18 cellular contexts compared by ENCODE assay signal in genomic region chr3:127851899-127852298, GRCh38.
DNase-seq lines count a peak whose midpoint lies in the region; ATAC-seq lines count a peak whose summit lies in the region.
"Had no signal": no experiment of that assay in that cellular context is flagged by ENCODE, and none has a peak within 500 bp of the region (broad histone marks: within the 10 kb centered on the region; RNA-seq: fewer than 3 reads in every experiment).

No MANE protein-coding gene starts in this region.

- peak; percentile 32 for DNase-seq in DMS79 treated with DMSO at 0.1 percent for 48 hours (lab: John Stamatoyannopoulos, UW)
- DNase-seq in DMS79 (lab: John Stamatoyannopoulos, UW) = no peak
- peak; percentile 42 for DNase-seq in NCI-H345 treated with DMSO at 0.1 percent for 48 hours (lab: John Stamatoyannopoulos, UW; ENCODE audit: unreplicated experiment)
- DNase-seq in cerebellar nuclear complex (lab: John Stamatoyannopoulos, UW) = peak; percentile 72 to 86
- DNase-seq in OCI-M1 (lab: John Stamatoyannopoulos, UW) = no peak
- DNase-seq in DMS53 (lab: John Stamatoyannopoulos, UW) = no peak
- DNase-seq in stimulated activated naive CD8-positive, alpha-beta T cell treated with anti-CD3 and anti-CD28 coated beads, Interleukin-15, amount 100 ng/mL, for 72 hours = no peak
- DNase-seq: activated CD8-positive, alpha-beta T cell treated with anti-CD3 and anti-CD28 coated beads for 36 hours; activated naive CD8-positive, alpha-beta T cell treated with anti-CD3 and anti-CD28 coated beads for 36 hours; activated T-cell treated with anti-CD3 and anti-CD28 coated beads, Interleukin-2, amount 50 U/mL, for 48 hours; BE2C; NCI-H1048; nephron progenitor cell; stimulated activated CD4-positive, alpha-beta T cell treated with anti-CD3 and anti-CD28 coated beads, Interleukin-15, amount 100 ng/mL, for 24 hours; stimulated activated naive B cell treated with anti-CD40 and anti-IgM and Interleukin-4, amounts not matched to agents 10 μg/mL and 1 μg/mL and 100 μg/mL, for 72 hours; T-cell; transverse colon had no signal

- H3K27ac Mint-ChIP-seq in stimulated activated naive CD8-positive, alpha-beta T cell treated with anti-CD3 and anti-CD28 coated beads, Interleukin-15, amount 100 ng/mL, for 72 hours = no peak overlapping the region
- H3K27ac Mint-ChIP-seq: activated CD8-positive, alpha-beta T cell treated with anti-CD3 and anti-CD28 coated beads for 36 hours; activated naive CD8-positive, alpha-beta T cell treated with anti-CD3 and anti-CD28 coated beads for 36 hours; nephron progenitor cell; stimulated activated naive B cell treated with anti-CD40 and anti-IgM and Interleukin-4, amounts not matched to agents 10 μg/mL and 1 μg/mL and 100 μg/mL, for 72 hours; T-cell had no signal

- H3K4me3 Mint-ChIP-seq in stimulated activated naive CD8-positive, alpha-beta T cell treated with anti-CD3 and anti-CD28 coated beads, Interleukin-15, amount 100 ng/mL, for 72 hours = no peak overlapping the region
- H3K4me3 Mint-ChIP-seq: activated CD8-positive, alpha-beta T cell treated with anti-CD3 and anti-CD28 coated beads for 36 hours; activated naive CD8-positive, alpha-beta T cell treated with anti-CD3 and anti-CD28 coated beads for 36 hours; nephron progenitor cell; stimulated activated naive B cell treated with anti-CD40 and anti-IgM and Interleukin-4, amounts not matched to agents 10 μg/mL and 1 μg/mL and 100 μg/mL, for 72 hours; T-cell had no signal

- H3K4me1 Mint-ChIP-seq in stimulated activated naive CD8-positive, alpha-beta T cell treated with anti-CD3 and anti-CD28 coated beads, Interleukin-15, amount 100 ng/mL, for 72 hours = peaks cover 4% of the 10 kb centered on the region

- peaks cover 0 to 6% of the 10 kb centered on the region in 2 donors for H3K9me3 Mint-ChIP-seq in stimulated activated naive CD8-positive, alpha-beta T cell treated with anti-CD3 and anti-CD28 coated beads, Interleukin-15, amount 100 ng/mL, for 72 hours
- H3K9me3 Mint-ChIP-seq: activated CD8-positive, alpha-beta T cell treated with anti-CD3 and anti-CD28 coated beads for 36 hours; activated naive CD8-positive, alpha-beta T cell treated with anti-CD3 and anti-CD28 coated beads for 36 hours; nephron progenitor cell; T-cell had no signal

- H3K27me3 Mint-ChIP-seq in stimulated activated naive CD8-positive, alpha-beta T cell treated with anti-CD3 and anti-CD28 coated beads, Interleukin-15, amount 100 ng/mL, for 72 hours = peaks cover 21% of the 10 kb centered on the region
- H3K27me3 Mint-ChIP-seq: activated CD8-positive, alpha-beta T cell treated with anti-CD3 and anti-CD28 coated beads for 36 hours had no signal

- no peak for ATAC-seq in GM21528 (IDR thresholded peaks at IDR 0.05; ENCODE audit: low FRiP score, unreplicated experiment)
- no peak for ATAC-seq in stimulated activated naive CD8-positive, alpha-beta T cell treated with anti-CD3 and anti-CD28 coated beads, Interleukin-15, amount 100 ng/mL, for 72 hours
- ATAC-seq: activated CD8-positive, alpha-beta T cell treated with anti-CD3 and anti-CD28 coated beads for 36 hours; stimulated activated naive B cell treated with anti-CD40 and anti-IgM and Interleukin-4, amounts not matched to agents 10 μg/mL and 1 μg/mL and 100 μg/mL, for 72 hours; T-cell had no signal

Comparison
In these comparisons a context has a peak if more than half of its experiments do, and no peak if none do; other contexts are left out.
1. DNase-seq: peak in DMS79 treated with DMSO at 0.1 percent for 48 hours (single experiment), NCI-H345 treated with DMSO at 0.1 percent for 48 hours (single experiment) and cerebellar nuclear complex (2 of 2); none in DMS79 (single experiment), OCI-M1 (single experiment), DMS53 (single experiment) and stimulated activated naive CD8-positive, alpha-beta T cell treated with anti-CD3 and anti-CD28 coated beads, Interleukin-15, amount 100 ng/mL, for 72 hours (0 of 2).